1 cellular context compared by ENCODE assay signal in the genomic region with DNA sequence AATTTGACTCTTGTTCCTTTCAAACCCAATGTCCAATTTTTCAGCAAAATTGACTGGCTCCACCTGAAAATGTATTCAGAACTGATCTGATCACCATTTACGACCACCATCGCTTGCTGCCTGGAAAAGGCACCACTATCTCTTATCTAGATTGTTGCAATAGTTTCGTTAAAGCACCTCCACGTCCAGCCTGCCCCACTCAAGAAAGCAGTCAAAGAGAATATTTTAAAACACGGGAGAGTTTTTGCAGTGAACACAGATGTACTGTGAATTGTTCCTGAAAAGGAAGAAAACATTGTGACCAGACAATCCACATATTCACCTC.
TF ChIP-seq lines count a peak whose summit lies in the region.

No MANE protein-coding gene starts in this region.

TF ChIP-seq in GM23338, 12 proteins besides CTCF, POLR2A, EP300 and RAD21 (continued from another document):
- TF ChIP-seq, protein P1, sequence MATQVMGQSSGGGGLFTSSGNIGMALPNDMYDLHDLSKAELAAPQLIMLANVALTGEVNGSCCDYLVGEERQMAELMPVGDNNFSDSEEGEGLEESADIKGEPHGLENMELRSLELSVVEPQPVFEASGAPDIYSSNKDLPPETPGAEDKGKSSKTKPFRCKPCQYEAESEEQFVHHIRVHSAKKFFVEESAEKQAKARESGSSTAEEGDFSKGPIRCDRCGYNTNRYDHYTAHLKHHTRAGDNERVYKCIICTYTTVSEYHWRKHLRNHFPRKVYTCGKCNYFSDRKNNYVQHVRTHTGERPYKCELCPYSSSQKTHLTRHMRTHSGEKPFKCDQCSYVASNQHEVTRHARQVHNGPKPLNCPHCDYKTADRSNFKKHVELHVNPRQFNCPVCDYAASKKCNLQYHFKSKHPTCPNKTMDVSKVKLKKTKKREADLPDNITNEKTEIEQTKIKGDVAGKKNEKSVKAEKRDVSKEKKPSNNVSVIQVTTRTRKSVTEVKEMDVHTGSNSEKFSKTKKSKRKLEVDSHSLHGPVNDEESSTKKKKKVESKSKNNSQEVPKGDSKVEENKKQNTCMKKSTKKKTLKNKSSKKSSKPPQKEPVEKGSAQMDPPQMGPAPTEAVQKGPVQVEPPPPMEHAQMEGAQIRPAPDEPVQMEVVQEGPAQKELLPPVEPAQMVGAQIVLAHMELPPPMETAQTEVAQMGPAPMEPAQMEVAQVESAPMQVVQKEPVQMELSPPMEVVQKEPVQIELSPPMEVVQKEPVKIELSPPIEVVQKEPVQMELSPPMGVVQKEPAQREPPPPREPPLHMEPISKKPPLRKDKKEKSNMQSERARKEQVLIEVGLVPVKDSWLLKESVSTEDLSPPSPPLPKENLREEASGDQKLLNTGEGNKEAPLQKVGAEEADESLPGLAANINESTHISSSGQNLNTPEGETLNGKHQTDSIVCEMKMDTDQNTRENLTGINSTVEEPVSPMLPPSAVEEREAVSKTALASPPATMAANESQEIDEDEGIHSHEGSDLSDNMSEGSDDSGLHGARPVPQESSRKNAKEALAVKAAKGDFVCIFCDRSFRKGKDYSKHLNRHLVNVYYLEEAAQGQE (IDR thresholded peaks at IDR 0.05; ENCODE audit: unreplicated experiment) = no peak
- no peak for TF ChIP-seq JUNB (IDR thresholded peaks at IDR 0.05; ENCODE audit: unreplicated experiment)
